10 cellular contexts compared by ENCODE assay signal in the genomic region with DNA sequence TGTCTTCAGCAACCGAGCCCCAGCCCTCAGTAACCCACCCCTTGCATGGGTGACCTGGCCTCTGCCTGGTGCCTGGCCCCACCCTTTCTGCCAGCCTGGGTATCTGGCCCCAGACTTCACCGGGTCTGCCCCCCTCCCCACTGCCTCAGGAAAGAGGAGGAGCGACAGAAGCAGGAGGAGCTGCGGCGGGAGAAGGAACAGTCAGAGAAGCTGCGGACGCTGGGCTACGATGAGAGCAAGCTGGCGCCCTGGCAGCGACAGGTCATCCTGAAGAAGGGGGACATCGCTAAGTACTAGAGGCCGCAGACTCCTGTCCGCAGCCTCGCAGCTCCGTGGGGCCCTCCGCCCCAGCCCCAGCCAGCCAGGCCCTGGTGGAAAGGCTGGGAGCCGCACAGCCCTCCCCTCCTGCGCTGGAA. TPM values are rescaled to one million over a fixed set of nuclear protein-coding genes. Genes with fewer than 3 reads are reported as not detected.
DNase-seq lines count a peak whose midpoint lies in the region; ATAC-seq and TF ChIP-seq lines count a peak whose summit lies in the region.
"Had no signal": no experiment of that assay in that cellular context is flagged by ENCODE, and none has a peak within 500 bp of the region (broad histone marks: within the 10 kb centered on the region; RNA-seq: fewer than 3 reads in every experiment).

No MANE protein-coding gene starts in this region.

- peaks cover 26% of the 10 kb centered on the region for H3K36me3 Mint-ChIP-seq in MCF 10A (ENCODE audit: insufficient read depth, unreplicated experiment)
- peaks cover 9% of the 10 kb centered on the region for H3K36me3 Mint-ChIP-seq in osteocyte (ENCODE audit: unreplicated experiment)

- H3K4me1 Mint-ChIP-seq in MCF 10A (ENCODE audit: insufficient read depth, unreplicated experiment) = peaks cover 5% of the 10 kb centered on the region
- no peaks in the 10 kb centered on the region for H3K4me1 Mint-ChIP-seq in osteocyte (ENCODE audit: unreplicated experiment)

- no peak for TF ChIP-seq EP300 in tibial nerve (IDR thresholded peaks at IDR 0.05)

- no peak overlapping the region for H3K27ac Mint-ChIP-seq in MCF 10A (ENCODE audit: low read depth, unreplicated experiment)
- H3K27ac Mint-ChIP-seq in osteocyte (ENCODE audit: unreplicated experiment) = no peak overlapping the region

- CTCF ChIA-PET in MCF 10A (lab: Yijun Ruan, JAX) = no interaction called here

- H3K4me3 Mint-ChIP-seq in MCF 10A (ENCODE audit: unreplicated experiment) = no peak overlapping the region
- no peak overlapping the region for H3K4me3 Mint-ChIP-seq in osteocyte (ENCODE audit: unreplicated experiment)

- TF ChIP-seq CTCF in breast epithelium (IDR thresholded peaks at IDR 0.05) (no peak), MCF 10A (IDR thresholded peaks at IDR 0.05; ENCODE audit: unreplicated experiment) (no peak), lower lobe of right lung (IDR thresholded peaks at IDR 0.05) (no peak), tibial nerve (IDR thresholded peaks at IDR 0.05) (no peak), osteocyte (IDR thresholded peaks at IDR 0.05) (no peak)

- no peaks in the 10 kb centered on the region for H3K4me1 ChIP-seq in breast epithelium
- no peaks in the 10 kb centered on the region for H3K4me1 ChIP-seq in lower lobe of right lung
- H3K4me1 ChIP-seq in tibial nerve = peaks cover 0 to 19% (median 11%) of the 10 kb centered on the region in 4 donors

- H3K27ac ChIP-seq in breast epithelium (no peak overlapping the region), lower lobe of right lung (no peak overlapping the region), tibial nerve (peak overlapping the region; percentile 52 to 86 (median 74))
- H3K27ac ChIP-seq: VCaP had no signal

- POLR2A ChIA-PET in MCF 10A (lab: Yijun Ruan, JAX) = no interaction called here

- no peaks in the 10 kb centered on the region for H3K9me3 ChIP-seq in breast epithelium
- H3K9me3 ChIP-seq in lower lobe of right lung = no peaks in the 10 kb centered on the region
- no peaks in the 10 kb centered on the region for H3K9me3 ChIP-seq in tibial nerve
- H3K9me3 ChIP-seq: MG63 had no signal

- 14 to 22% methylated on average over 14 to 18 of the region's 18 CpGs for WGBS in tibial nerve, 2 donors

- H3K4me3 ChIP-seq in breast epithelium = peak overlapping the region; percentile 18 to 44 (median 34)
- peak overlapping the region; percentile 45 for H3K4me3 ChIP-seq in lower lobe of right lung
- peak overlapping the region; percentile 7 to 40 (median 30) for H3K4me3 ChIP-seq in tibial nerve
- H3K4me3 ChIP-seq: MG63 had no signal

- intact Hi-C loops in breast epithelium (cut with DNase I; ENCODE audit: low total_unique reads) = no loop called here
- intact Hi-C loops in MCF 10A (cut with micrococcal nuclease) = no loop called here
- intact Hi-C loops in lower lobe of right lung (cut with DNase I) = no loop called here

- ATAC-seq in lower lobe of right lung (peak in 1 of 2 donors; percentile 5), GM18519 (IDR thresholded peaks at IDR 0.05; ENCODE audit: low FRiP score, unreplicated experiment) (no peak)

- BruUV-seq in MCF 10A (replicated peaks; lab: Mats Ljungman, UMichigan) = no TSS peak

- no peaks in the 10 kb centered on the region for H3K36me3 ChIP-seq in breast epithelium
- peaks cover 9% of the 10 kb centered on the region for H3K36me3 ChIP-seq in lower lobe of right lung
- H3K36me3 ChIP-seq in tibial nerve = peaks cover 0 to 28% (median 0%) of the 10 kb centered on the region in 3 donors
- H3K36me3 ChIP-seq: MG63 had no signal

- H3K9me3 Mint-ChIP-seq in MCF 10A (ENCODE audit: unreplicated experiment) (no peaks in the 10 kb centered on the region), osteocyte (ENCODE audit: unreplicated experiment) (no peaks in the 10 kb centered on the region)

- H3K27me3 Mint-ChIP-seq in MCF 10A (ENCODE audit: insufficient read depth, unreplicated experiment) (no peaks in the 10 kb centered on the region), osteocyte (ENCODE audit: unreplicated experiment) (no peaks in the 10 kb centered on the region)

- DNase-seq in breast epithelium (ENCODE audit: low spot score in 2 of 2) (no peak), MCF 10A (ENCODE audit: unreplicated experiment) (no peak), lower lobe of right lung (no peak), tibial nerve (ENCODE audit: low spot score in 2 of 2) (no peak), AG08395 (ENCODE audit: low spot score) (no peak), osteocyte (ENCODE audit: extremely low spot score, unreplicated experiment) (no peak)
- peak; percentile 75 for DNase-seq in activated effector memory CD4-positive, alpha-beta T cell treated with Interleukin-2 at 50 U/mL for 16 hours
- DNase-seq: MG63 had no signal

- H3K27me3 ChIP-seq in breast epithelium (peaks cover 0 to 11% of the 10 kb centered on the region in 2 donors), lower lobe of right lung (ENCODE audit: low read depth) (peaks cover 35% of the 10 kb centered on the region), tibial nerve (peaks cover 0 to 31% of the 10 kb centered on the region in 2 donors)
- H3K27me3 ChIP-seq: MG63 had no signal

- TF ChIP-seq POLR2A in breast epithelium (IDR thresholded peaks at IDR 0.05) = no peak
- TF ChIP-seq POLR2A in tibial nerve (IDR thresholded peaks at IDR 0.05) = no peak

RNA-seq across cellular contexts. Expression of gene TNFRSF25, which starts 6.1 kb away (rescaled TPM):
- total RNA-seq in breast epithelium (10 to 100 TPM in 2 of 3 donors, 1 to 10 TPM in 1; 3.8 to 13.1 (median 12.4) TPM), MCF 10A (2022) (27.6 and 33.7 TPM in 2 replicates), lower lobe of right lung (8.2 TPM), tibial nerve (10 to 100 TPM; 32.3 to 79.8 (median 53.4) TPM), osteocyte (26.4 and 27.9 TPM in 2 replicates)

RNA-seq across cellular contexts. Expression of gene PLEKHG5, which starts 31.6 kb away (rescaled TPM):
- total RNA-seq in breast epithelium (10 to 100 TPM in 2 of 3 donors, 1 to 10 TPM in 1; 7.0 to 12.0 (median 11.8) TPM), MCF 10A (2022) (32.3 and 35.9 TPM in 2 replicates), lower lobe of right lung (9.5 TPM), tibial nerve (10 to 100 TPM; 25.6 to 40.8 (median 30.8) TPM), osteocyte (33.0 and 34.9 TPM in 2 replicates)

RNA-seq across cellular contexts. Expression of gene ESPN, which starts 35.3 kb away (rescaled TPM):
- total RNA-seq in breast epithelium (10 to 100 TPM in 2 of 3 donors, not detected in 1; 10.8 to 11.1 TPM), MCF 10A (2022) (0.68 TPM in 1 of 2 replicates, not detected in the other), lower lobe of right lung (8.3 TPM), tibial nerve (1 to 10 TPM in 3 of 4 donors, under 1 TPM in 1; 0.60 to 6.1 (median 1.7) TPM), osteocyte (0.31 TPM in 1 of 2 replicates, not detected in the other)

RNA-seq across cellular contexts. Expression of gene HES2, which starts 40.1 kb away (rescaled TPM):
- total RNA-seq in breast epithelium = 1 to 10 TPM in 2 of 3 donors, not detected in 1; 3.4 to 3.6 TPM
- 5.0 and 7.6 TPM in 2 replicates for total RNA-seq in MCF 10A (2022)
- total RNA-seq in lower lobe of right lung = 6.4 TPM
- total RNA-seq in tibial nerve = not detected
- total RNA-seq in osteocyte = not detected in 2 replicates

Comparison
In these comparisons a context has a peak if more than half of its experiments do, and no peak if none do; other contexts are left out.
1. H3K27ac ChIP-seq: peak in tibial nerve (4 of 4); none in breast epithelium (0 of 2) and lower lobe of right lung (single experiment).
2. Peak in every context shown above with its lines, with median percentiles within 50 percentile points of each other: H3K4me3 ChIP-seq.